8 cellular contexts compared by ENCODE assay signal in the genomic region with DNA sequence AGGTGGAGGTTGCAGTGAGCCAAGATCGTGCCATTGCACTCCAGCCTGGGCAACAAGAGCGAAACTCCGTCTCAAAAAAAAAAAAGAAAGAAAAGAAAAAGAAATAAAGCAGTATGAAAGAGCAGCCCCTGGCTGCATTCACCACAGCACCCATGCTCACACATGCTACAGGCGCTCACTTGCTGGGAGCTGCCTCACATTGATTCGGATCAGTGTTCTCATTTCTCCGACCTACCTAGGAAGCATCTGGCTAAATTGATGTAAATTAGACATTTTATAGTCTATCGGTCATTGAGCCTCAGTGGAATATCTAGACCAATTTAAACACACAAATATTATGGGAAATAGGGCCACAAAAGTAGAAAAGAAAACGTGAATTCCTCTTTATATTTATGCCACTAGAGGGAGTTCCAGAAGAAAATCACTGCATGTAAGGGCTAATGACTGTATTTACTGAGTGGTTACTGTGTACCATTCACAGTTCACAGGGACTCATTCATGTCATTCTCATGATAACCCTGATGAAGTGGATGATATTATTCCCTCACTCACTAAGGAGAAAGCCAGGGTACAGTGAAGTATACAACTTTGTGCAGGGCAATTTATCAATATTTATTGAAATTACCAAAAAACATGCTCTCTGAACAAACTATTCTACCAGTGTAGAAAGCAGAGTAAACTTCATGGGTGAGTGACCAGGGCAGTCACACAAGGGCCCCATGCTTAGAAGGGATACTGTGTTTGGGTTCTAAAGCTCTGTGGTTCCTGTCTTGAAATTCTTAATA. TPM values are rescaled to one million over a fixed set of nuclear protein-coding genes. Genes with fewer than 3 reads are reported as not detected.
DNase-seq lines count a peak whose midpoint lies in the region; ATAC-seq and TF ChIP-seq lines count a peak whose summit lies in the region.

No MANE protein-coding gene starts in this region.

- H3F3A ChIP-seq in neural cell (ENCODE audit: insufficient read depth, low read length, poor library complexity, severe bottlenecking): no peaks in the 10 kb centered on the region

- H3K27ac ChIP-seq in cardiac muscle cell: peak overlapping the region; percentile 38
- no peak overlapping the region for H3K27ac ChIP-seq in right cardiac atrium (ENCODE audit: low read length)
- no peak overlapping the region for H3K27ac ChIP-seq in neural cell (ENCODE audit: low read length)

- intact Hi-C loops in right cardiac atrium (cut with DNase I): loop anchor here in 1 of 4 donors (5.0 kb wide), 1 partner anchor 36 kb away; no protein-coding TSS in a partner anchor

- no peaks in the 10 kb centered on the region for H3K9me2 ChIP-seq in neural cell (ENCODE audit: insufficient read depth, low read length)

- no peaks in the 10 kb centered on the region for H3K36me3 ChIP-seq in cardiac muscle cell
- H3K36me3 ChIP-seq in neural cell (ENCODE audit: insufficient read depth, low read length): no peaks in the 10 kb centered on the region

- no peaks in the 10 kb centered on the region for H3K27me3 ChIP-seq in cardiac muscle cell
- H3K27me3 ChIP-seq in right cardiac atrium (ENCODE audit: control insufficient read depth, insufficient read depth): no peaks in the 10 kb centered on the region
- no peaks in the 10 kb centered on the region for H3K27me3 ChIP-seq in neural cell (ENCODE audit: insufficient read depth, low read depth, low read length)

- 71% methylated on average over 8 of the region's 8 CpGs for WGBS in right cardiac atrium

- H3K4me1 ChIP-seq in cardiac muscle cell (ENCODE audit: low read depth): peaks cover 35% of the 10 kb centered on the region
- no peaks in the 10 kb centered on the region for H3K4me1 ChIP-seq in right cardiac atrium (ENCODE audit: control insufficient read depth, insufficient read depth, low read length)

- no peak overlapping the region for H3K4me2 ChIP-seq in neural cell (ENCODE audit: low read length)

- TF ChIP-seq EP300 in neural cell (conservative IDR thresholded peaks at IDR 0.05; ENCODE audit: poor library complexity, severe bottlenecking): no peak

- no peaks in the 10 kb centered on the region for H4K20me1 ChIP-seq in neural cell (ENCODE audit: insufficient read depth)

- no peaks in the 10 kb centered on the region for H3K9me3 ChIP-seq in cardiac muscle cell (ENCODE audit: low read depth)
- H3K9me3 ChIP-seq in right cardiac atrium (ENCODE audit: control insufficient read depth, low read length): no peaks in the 10 kb centered on the region
- H3K9me3 ChIP-seq in neural cell (ENCODE audit: low read length): no peaks in the 10 kb centered on the region

- no peak overlapping the region for H3K9ac ChIP-seq in neural cell (ENCODE audit: low read length)

- TF ChIP-seq CTCF in cardiac muscle cell (IDR thresholded peaks at IDR 0.05; ENCODE audit: low read depth, low read length): peak; percentile 67
- TF ChIP-seq CTCF in neural cell (IDR thresholded peaks at IDR 0.05; ENCODE audit: poor library complexity, severe bottlenecking): peak; percentile 66

- peak; percentile 37 to 44 for DNase-seq in cardiac muscle cell (ENCODE audit: low read depth in 1 of 2, low spot score in 1 of 2)
- no peak for DNase-seq in right cardiac atrium
- DNase-seq in NCI-H446 (lab: John Stamatoyannopoulos, UW): peak; percentile 3 to 50
- peak; percentile 38 for DNase-seq in central memory CD4-positive, alpha-beta T cell
- DNase-seq in retina: no peak
- DNase-seq in mesenteric fat pad (ENCODE audit: low spot score): no peak

- no peak overlapping the region for H3K4me3 ChIP-seq in cardiac muscle cell
- H3K4me3 ChIP-seq in right cardiac atrium (ENCODE audit: low read length): no peak overlapping the region
- no peak overlapping the region for H3K4me3 ChIP-seq in neural cell (ENCODE audit: low read length)

- no peak overlapping the region for H2AFZ ChIP-seq in neural cell (ENCODE audit: low read depth, low read length)

- H3K79me2 ChIP-seq in neural cell (replicated peaks; ENCODE audit: insufficient read depth, low read length): no peaks in the 10 kb centered on the region

- ATAC-seq in right cardiac atrium (no peak), GM19328 (IDR thresholded peaks at IDR 0.05; ENCODE audit: unreplicated experiment) (no peak)

- TF ChIP-seq RAD21 in neural cell (conservative IDR thresholded peaks at IDR 0.05): no peak

TF ChIP-seq in neural cell, 6 proteins besides CTCF, POLR2A, EP300 and RAD21:
- TF ChIP-seq SMC3 (conservative IDR thresholded peaks at IDR 0.05; ENCODE audit: poor library complexity): peak; percentile 34
- TF ChIP-seq, protein P1, sequence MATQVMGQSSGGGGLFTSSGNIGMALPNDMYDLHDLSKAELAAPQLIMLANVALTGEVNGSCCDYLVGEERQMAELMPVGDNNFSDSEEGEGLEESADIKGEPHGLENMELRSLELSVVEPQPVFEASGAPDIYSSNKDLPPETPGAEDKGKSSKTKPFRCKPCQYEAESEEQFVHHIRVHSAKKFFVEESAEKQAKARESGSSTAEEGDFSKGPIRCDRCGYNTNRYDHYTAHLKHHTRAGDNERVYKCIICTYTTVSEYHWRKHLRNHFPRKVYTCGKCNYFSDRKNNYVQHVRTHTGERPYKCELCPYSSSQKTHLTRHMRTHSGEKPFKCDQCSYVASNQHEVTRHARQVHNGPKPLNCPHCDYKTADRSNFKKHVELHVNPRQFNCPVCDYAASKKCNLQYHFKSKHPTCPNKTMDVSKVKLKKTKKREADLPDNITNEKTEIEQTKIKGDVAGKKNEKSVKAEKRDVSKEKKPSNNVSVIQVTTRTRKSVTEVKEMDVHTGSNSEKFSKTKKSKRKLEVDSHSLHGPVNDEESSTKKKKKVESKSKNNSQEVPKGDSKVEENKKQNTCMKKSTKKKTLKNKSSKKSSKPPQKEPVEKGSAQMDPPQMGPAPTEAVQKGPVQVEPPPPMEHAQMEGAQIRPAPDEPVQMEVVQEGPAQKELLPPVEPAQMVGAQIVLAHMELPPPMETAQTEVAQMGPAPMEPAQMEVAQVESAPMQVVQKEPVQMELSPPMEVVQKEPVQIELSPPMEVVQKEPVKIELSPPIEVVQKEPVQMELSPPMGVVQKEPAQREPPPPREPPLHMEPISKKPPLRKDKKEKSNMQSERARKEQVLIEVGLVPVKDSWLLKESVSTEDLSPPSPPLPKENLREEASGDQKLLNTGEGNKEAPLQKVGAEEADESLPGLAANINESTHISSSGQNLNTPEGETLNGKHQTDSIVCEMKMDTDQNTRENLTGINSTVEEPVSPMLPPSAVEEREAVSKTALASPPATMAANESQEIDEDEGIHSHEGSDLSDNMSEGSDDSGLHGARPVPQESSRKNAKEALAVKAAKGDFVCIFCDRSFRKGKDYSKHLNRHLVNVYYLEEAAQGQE (IDR thresholded peaks at IDR 0.05; ENCODE audit: borderline replicate concordance): no peak

RNA-seq across cellular contexts. Expression of a gene that starts 5.3 kb away (rescaled TPM):
- 1.3 and 1.8 TPM in 2 replicates for total RNA-seq in cardiac muscle cell
- 2.4 and 2.9 TPM in 2 replicates for polyA plus RNA-seq in cardiac muscle cell
- total RNA-seq in right cardiac atrium: 1 to 10 TPM; 1.5 to 2.6 (median 2.2) TPM
- 4.8 TPM for polyA plus RNA-seq in right cardiac atrium
- not detected in 2 replicates for polyA plus RNA-seq in neural cell
- polyA minus RNA-seq in neural cell: 0.49 TPM in 1 of 2 replicates, not detected in the other
- not detected for total RNA-seq in mesenteric fat pad

RNA-seq across cellular contexts. Expression of a gene that starts 18.6 kb away (rescaled TPM):
- total RNA-seq in cardiac muscle cell (50.2 and 101 TPM in 2 replicates), right cardiac atrium (10 to 100 TPM; 34.8 to 40.0 (median 36.6) TPM), mesenteric fat pad (33.5 TPM)
- polyA plus RNA-seq in cardiac muscle cell (67.0 and 113 TPM in 2 replicates), right cardiac atrium (37.5 TPM), neural cell (108 and 120 TPM in 2 replicates)
- polyA minus RNA-seq in neural cell: 212 and 216 TPM in 2 replicates

RNA-seq across cellular contexts. Expression of a gene that starts 29.3 kb away (rescaled TPM):
- total RNA-seq in cardiac muscle cell: 4.1 and 4.9 TPM in 2 replicates
- 3.5 and 6.7 TPM in 2 replicates for polyA plus RNA-seq in cardiac muscle cell
- 1 to 10 TPM in 1 of 4 donors, under 1 TPM in 3; 0.32 to 1.8 (median 0.44) TPM for total RNA-seq in right cardiac atrium
- 0.77 TPM for polyA plus RNA-seq in right cardiac atrium
- polyA plus RNA-seq in neural cell: not detected in 2 replicates
- polyA minus RNA-seq in neural cell: not detected in 2 replicates
- not detected for total RNA-seq in mesenteric fat pad

Comparison
In these comparisons a context has a peak if more than half of its experiments do, and no peak if none do; other contexts are left out.
1. DNase-seq: peak in cardiac muscle cell (2 of 2), NCI-H446 (2 of 2) and central memory CD4-positive, alpha-beta T cell (single experiment); none in right cardiac atrium (0 of 3), retina (single experiment) and mesenteric fat pad (single experiment).